ENCODE assay signal across 8 cellular contexts in genomic region chr20:20369353-20370086, GRCh38. TPM values are rescaled to one million over a fixed set of nuclear protein-coding genes. Genes with fewer than 3 reads are reported as not detected.
DNase-seq lines count a peak whose midpoint lies in the region; ATAC-seq and TF ChIP-seq lines count a peak whose summit lies in the region.

No MANE protein-coding gene starts in this region.

- peaks cover 13% of the 10 kb centered on the region for H3K36me3 Mint-ChIP-seq in activated T-helper 1 cell treated with anti-CD3 and anti-CD28 coated beads, Interleukin-12 subunit alpha, Interleukin-12 subunit beta, Interleukin-2, Interleukin-4 antibody, amounts not matched to agents 30 ng/mL and 10 ng/mL and 1 ng/mL, durations not matched to agents 14 hours and 24 hours and 36 hours (ENCODE audit: low read depth)

- H3K4me3 ChIP-seq in HUES48 (ENCODE audit: low read depth, low read length) (peak overlapping the region; percentile 61), left lung (no peak overlapping the region), OCI-LY7 (ENCODE audit: low read depth, low read length, poor library complexity, severe bottlenecking) (no peak overlapping the region)

- no peaks in the 10 kb centered on the region for H4K20me1 ChIP-seq in OCI-LY7 (ENCODE audit: insufficient read depth, low read length)

- peaks cover 28% of the 10 kb centered on the region for H3K4me1 Mint-ChIP-seq in activated T-helper 1 cell treated with anti-CD3 and anti-CD28 coated beads, Interleukin-12 subunit alpha, Interleukin-12 subunit beta, Interleukin-2, Interleukin-4 antibody, amounts not matched to agents 30 ng/mL and 10 ng/mL and 1 ng/mL, durations not matched to agents 14 hours and 24 hours and 36 hours (ENCODE audit: low read depth)

- CTCF ChIA-PET in OCI-LY7 (lab: Charles Lee; ENCODE audit: unreplicated experiment), result no interaction called here

- H3K27me3 ChIP-seq in HUES48 (ENCODE audit: control insufficient read depth, insufficient read depth, low read length) (peaks cover 93% of the 10 kb centered on the region), left lung (peaks cover 85 to 100% of the 10 kb centered on the region in 2 donors)

- POLR2A ChIA-PET in OCI-LY7 (lab: Charles Lee), result no interaction called here

- intact Hi-C loops in activated T-helper 1 cell treated with anti-CD3 and anti-CD28 coated beads, Interleukin-12 subunit alpha, Interleukin-12 subunit beta, Interleukin-2, Interleukin-4 antibody, amounts not matched to agents 30 ng/mL and 10 ng/mL and 1 ng/mL, durations not matched to agents 14 hours and 24 hours and 36 hours (cut with micrococcal nuclease), result loop anchor here (1.0 to 5.0 kb wide), 6 partner anchors 9 to 731 kb away; partner anchors contain the start of gene RALGAPA2
- intact Hi-C loops in left lung (cut with DNase I) (loop anchor here in 1 of 2 donors (10.0 kb wide), 1 partner anchor 195 kb away; no protein-coding TSS in a partner anchor), OCI-LY7 (cut with micrococcal nuclease; ENCODE audit: unreplicated experiment) (no loop called here)

- H3K4me1 ChIP-seq in HUES48 (ENCODE audit: control insufficient read depth, insufficient read depth, low read length) (peaks cover 49% of the 10 kb centered on the region), left lung (peaks cover 0 to 40% of the 10 kb centered on the region in 2 donors), OCI-LY7 (ENCODE audit: insufficient read depth, low read length, poor library complexity, severe bottlenecking) (no peaks in the 10 kb centered on the region)

- H3K36me3 ChIP-seq in HUES48 (ENCODE audit: control insufficient read depth, insufficient read depth, low read length) (no peaks in the 10 kb centered on the region), left lung (no peaks in the 10 kb centered on the region), OCI-LY7 (ENCODE audit: insufficient read depth, low read length) (no peaks in the 10 kb centered on the region)

- H3K4me3 Mint-ChIP-seq in activated T-helper 1 cell treated with anti-CD3 and anti-CD28 coated beads, Interleukin-12 subunit alpha, Interleukin-12 subunit beta, Interleukin-2, Interleukin-4 antibody, amounts not matched to agents 30 ng/mL and 10 ng/mL and 1 ng/mL, durations not matched to agents 14 hours and 24 hours and 36 hours, result peak overlapping the region; percentile 88

- H3K4me2 ChIP-seq in OCI-LY7 (ENCODE audit: low read length), result no peak overlapping the region

- H3K27ac ChIP-seq in HUES48 (ENCODE audit: low read depth, low read length) (no peak overlapping the region), left lung (no peak overlapping the region), OCI-LY7 (ENCODE audit: low read depth, low read length, poor library complexity, severe bottlenecking) (no peak overlapping the region)

- H3K9ac ChIP-seq in HUES48 (ENCODE audit: low read depth, low read length), result no peak overlapping the region

- peaks cover 60% of the 10 kb centered on the region for H3K27me3 Mint-ChIP-seq in activated T-helper 1 cell treated with anti-CD3 and anti-CD28 coated beads, Interleukin-12 subunit alpha, Interleukin-12 subunit beta, Interleukin-2, Interleukin-4 antibody, amounts not matched to agents 30 ng/mL and 10 ng/mL and 1 ng/mL, durations not matched to agents 14 hours and 24 hours and 36 hours (ENCODE audit: insufficient read depth)

- peak overlapping the region; percentile 89 for H3K27ac Mint-ChIP-seq in activated T-helper 1 cell treated with anti-CD3 and anti-CD28 coated beads, Interleukin-12 subunit alpha, Interleukin-12 subunit beta, Interleukin-2, Interleukin-4 antibody, amounts not matched to agents 30 ng/mL and 10 ng/mL and 1 ng/mL, durations not matched to agents 14 hours and 24 hours and 36 hours

- no peaks in the 10 kb centered on the region for H3K9me2 ChIP-seq in OCI-LY7 (ENCODE audit: insufficient read depth, low read length)

- DNase-seq in COR-L47 (lab: John Stamatoyannopoulos, UW) (peak; percentile 67), left lung (no peak), OCI-LY7 (ENCODE audit: low spot score) (no peak), NCI-H187 (lab: John Stamatoyannopoulos, UW) (no peak), NCI-H524 treated with DMSO at 0.1 percent for 48 hours (lab: John Stamatoyannopoulos, UW) (no peak)
- DNase-seq in activated T-helper 1 cell treated with anti-CD3 and anti-CD28 coated beads, Interleukin-12 subunit alpha, Interleukin-12 subunit beta, Interleukin-2, Interleukin-4 antibody, amounts not matched to agents 30 ng/mL and 10 ng/mL and 1 ng/mL, durations not matched to agents 14 hours and 24 hours and 36 hours (ENCODE audit: low spot score), result no peak

- BruUV-seq in OCI-LY7 (replicated peaks; lab: Mats Ljungman, UMichigan), result no TSS peak

- H3K9me3 Mint-ChIP-seq in activated T-helper 1 cell treated with anti-CD3 and anti-CD28 coated beads, Interleukin-12 subunit alpha, Interleukin-12 subunit beta, Interleukin-2, Interleukin-4 antibody, amounts not matched to agents 30 ng/mL and 10 ng/mL and 1 ng/mL, durations not matched to agents 14 hours and 24 hours and 36 hours, result no peaks in the 10 kb centered on the region

- H2AFZ ChIP-seq in OCI-LY7 (ENCODE audit: low read length), result no peak overlapping the region

- H3K9me3 ChIP-seq in HUES48 (ENCODE audit: control insufficient read depth, insufficient read depth, low read length), result no peaks in the 10 kb centered on the region
- no peaks in the 10 kb centered on the region for H3K9me3 ChIP-seq in left lung
- H3K9me3 ChIP-seq in OCI-LY7 (ENCODE audit: low read length), result no peaks in the 10 kb centered on the region

- H3K79me2 ChIP-seq in OCI-LY7 (ENCODE audit: insufficient read depth, low read depth, low read length), result no peaks in the 10 kb centered on the region

- no peak for TF ChIP-seq CTCF in left lung (IDR thresholded peaks at IDR 0.05)
- no peak for TF ChIP-seq CTCF in OCI-LY7 (conservative IDR thresholded peaks at IDR 0.05; ENCODE audit: low read length)

- peak; percentile 50 for ATAC-seq in left lung
- ATAC-seq in GM18867 (IDR thresholded peaks at IDR 0.05; ENCODE audit: unreplicated experiment), result no peak

RNA-seq across cellular contexts. Expression of gene INSM1, which starts 1.6 kb away (rescaled TPM):
- 30.1 and 32.3 TPM in 2 replicates for total RNA-seq in activated T-helper 1 cell treated with anti-CD3 and anti-CD28 coated beads, Interleukin-12 subunit alpha, Interleukin-12 subunit beta, Interleukin-2, Interleukin-4 antibody, amounts not matched to agents 30 ng/mL and 10 ng/mL and 1 ng/mL, durations not matched to agents 14 hours and 24 hours and 36 hours
- total RNA-seq in left lung, result not detected
- not detected in 2 replicates for total RNA-seq in OCI-LY7 (2014; rRNA removed; shearing (Covaris generic))
- not detected in 2 replicates for total RNA-seq in OCI-LY7 (2022)

Comparison
In these comparisons a context has a peak if more than half of its experiments do, and no peak if none do; other contexts are left out.
1. RNA of gene INSM1, which starts 1.6 kb away (total RNA-seq): 30.1 to 32.3 TPM in activated T-helper 1 cell treated with anti-CD3 and anti-CD28 coated beads, Interleukin-12 subunit alpha, Interleukin-12 subunit beta, Interleukin-2, Interleukin-4 antibody, amounts not matched to agents 30 ng/mL and 10 ng/mL and 1 ng/mL, durations not matched to agents 14 hours and 24 hours and 36 hours; not detected in left lung and not detected in OCI-LY7; every median in the first group is over 10 times any median in the second.